1 cellular context compared by ENCODE assay signal in genomic region chr15:89750560-89751542, GRCh38.
TF ChIP-seq lines count a peak whose summit lies in the region.

TSS of gene MESP1 (minus strand) at chr15:89751249. CDS start at chr15:89751231, 18 bp downstream.

TF ChIP-seq in K562, 482 proteins besides CTCF, POLR2A, EP300 and RAD21 (continued from another document and continues in another):
- TF ChIP-seq MYC (IDR thresholded peaks at IDR 0.05; ENCODE audit: low read depth, low read length) (peak; percentile 85), MYC (CRISPR knock-in tag; IDR thresholded peaks at IDR 0.05; ENCODE audit: borderline replicate concordance, low read depth) (no peak), ADNP (tag; IDR thresholded peaks at IDR 0.05) (no peak), HEY1 (CRISPR knock-in tag; IDR thresholded peaks at IDR 0.05; ENCODE audit: borderline replicate concordance) (no peak), HDAC6 (IDR thresholded peaks at IDR 0.05; ENCODE audit: low read depth, low read length) (no peak), POLR3A (IDR thresholded peaks at IDR 0.05; ENCODE audit: borderline replicate concordance, extremely low read depth, insufficient read depth, insufficient read length) (no peak), ZNF449 (CRISPR knock-in tag; IDR thresholded peaks at IDR 0.05) (no peak), IRF1 (CRISPR knock-in tag; IDR thresholded peaks at IDR 0.05; ENCODE audit: borderline replicate concordance) (no peak), SAFB (IDR thresholded peaks at IDR 0.05; ENCODE audit: borderline replicate concordance, low read depth, low read length) (no peak), GMEB1 (CRISPR knock-in tag; IDR thresholded peaks at IDR 0.05) (peak; percentile 65), PREB (CRISPR knock-in tag; IDR thresholded peaks at IDR 0.05) (no peak), CHD2 (IDR thresholded peaks at IDR 0.05; ENCODE audit: low read depth, low read length) (no peak), HMGN3 (IDR thresholded peaks at IDR 0.05; ENCODE audit: borderline replicate concordance, extremely low read depth, insufficient read length, low read depth, low read length) (peak; percentile 64), NFE2 (IDR thresholded peaks at IDR 0.05; ENCODE audit: low read depth) (no peak), SNIP1 (IDR thresholded peaks at IDR 0.05; ENCODE audit: low read depth) (no peak), ZFX (CRISPR knock-in tag; IDR thresholded peaks at IDR 0.05) (peak; percentile 91), FOXK1 (CRISPR knock-in tag; IDR thresholded peaks at IDR 0.05; ENCODE audit: borderline replicate concordance) (no peak), ESRRA (IDR thresholded peaks at IDR 0.05; ENCODE audit: borderline replicate concordance, low read depth) (no peak), SIN3A (IDR thresholded peaks at IDR 0.05; ENCODE audit: borderline replicate concordance in 2 of 2, control insufficient read depth in 1 of 2, low read depth in 2 of 2, low read length in 2 of 2) (no peak), FOXK2 (conservative IDR thresholded peaks at IDR 0.05 in 1 of 2, IDR thresholded peaks at IDR 0.05 in 1 of 2; ENCODE audit: low read depth in 2 of 2) (no peak), CC2D1A (IDR thresholded peaks at IDR 0.05) (no peak), BCL6 (CRISPR knock-in tag; IDR thresholded peaks at IDR 0.05) (no peak), NELFE (IDR thresholded peaks at IDR 0.05; ENCODE audit: insufficient read depth, insufficient read length) (no peak), ARNT (IDR thresholded peaks at IDR 0.05) (no peak), CCAR2 (IDR thresholded peaks at IDR 0.05; ENCODE audit: low read depth, low read length) (no peak), ZNF184 (CRISPR knock-in tag; IDR thresholded peaks at IDR 0.05) (no peak), RFX5 (IDR thresholded peaks at IDR 0.05; ENCODE audit: low read depth, low read length) (no peak), ARID4B (CRISPR knock-in tag; IDR thresholded peaks at IDR 0.05) (peak; percentile 45; the same call in 1 of the 2 replicates), HNRNPL (IDR thresholded peaks at IDR 0.05; ENCODE audit: low read depth, low read length) (0 out of 2 replicates have a peak, but pooled peaks have one; percentile 60), RUNX1 (IDR thresholded peaks at IDR 0.05; ENCODE audit: low read depth) (no peak), NFXL1 (CRISPR knock-in tag; IDR thresholded peaks at IDR 0.05) (no peak), PHF21A (IDR thresholded peaks at IDR 0.05; ENCODE audit: borderline replicate concordance, low read depth) (no peak), ZBTB17 (CRISPR knock-in tag; IDR thresholded peaks at IDR 0.05) (no peak), HLTF (IDR thresholded peaks at IDR 0.05) (no peak), KLF6 (CRISPR knock-in tag; IDR thresholded peaks at IDR 0.05; ENCODE audit: borderline replicate concordance) (no peak), JUN (IDR thresholded peaks at IDR 0.05; ENCODE audit: borderline replicate concordance, low read depth, low read length) (no peak), JUN (CRISPR knock-in tag; IDR thresholded peaks at IDR 0.05; ENCODE audit: borderline replicate concordance) (no peak), KDM1A (IDR thresholded peaks at IDR 0.05) (no peak), GATAD2A (IDR thresholded peaks at IDR 0.05) (no peak), MYNN (IDR thresholded peaks at IDR 0.05) (no peak), MYNN (CRISPR knock-in tag; IDR thresholded peaks at IDR 0.05) (no peak), ELF1 (tag; IDR thresholded peaks at IDR 0.05) (no peak), E2F5 (CRISPR knock-in tag; IDR thresholded peaks at IDR 0.05) (no peak), TCF15 (CRISPR knock-in tag; IDR thresholded peaks at IDR 0.05) (no peak), ZNF282 (CRISPR knock-in tag; IDR thresholded peaks at IDR 0.05) (peak; percentile 86), ZNF75A (CRISPR knock-in tag; IDR thresholded peaks at IDR 0.05) (no peak), ATF1 (CRISPR knock-in tag; IDR thresholded peaks at IDR 0.05) (no peak), ATF1 (tag; IDR thresholded peaks at IDR 0.05) (peak; percentile 60), MEF2A (IDR thresholded peaks at IDR 0.05; ENCODE audit: control insufficient read depth, low read depth, low read length) (no peak), STAG1 (CRISPR knock-in tag; IDR thresholded peaks at IDR 0.05; ENCODE audit: borderline replicate concordance) (no peak; the same call in 1 of the 2 replicates), KDM2B (CRISPR knock-in tag; IDR thresholded peaks at IDR 0.05) (peak; percentile 83; the same call in 1 of the 2 replicates), POLR2AphosphoS5 (IDR thresholded peaks at IDR 0.05; ENCODE audit: control insufficient read depth, insufficient read depth, low read depth, low read length) (no peak), E4F1 (CRISPR knock-in tag; IDR thresholded peaks at IDR 0.05; ENCODE audit: borderline replicate concordance) (no peak), GTF2B (IDR thresholded peaks at IDR 0.05; ENCODE audit: extremely low read depth, insufficient read length) (no peak), ZNF583 (CRISPR knock-in tag; IDR thresholded peaks at IDR 0.05) (no peak), PML (IDR thresholded peaks at IDR 0.05; ENCODE audit: low read length) (no peak)
